ENCODE assay signal across 8 cellular contexts in genomic region chr5:40755093-40755406, GRCh38. TPM values are rescaled to one million over a fixed set of nuclear protein-coding genes. Genes with fewer than 3 reads are reported as not detected.
DNase-seq lines count a peak whose midpoint lies in the region; ATAC-seq and TF ChIP-seq lines count a peak whose summit lies in the region.

No MANE protein-coding gene starts in this region.

- peak overlapping the region; percentile 68; the same call in 1 of the 2 replicates for H3K27ac ChIP-seq in WERI-Rb-1

- ATAC-seq in GM18867 (IDR thresholded peaks at IDR 0.05; ENCODE audit: unreplicated experiment), result peak; percentile 83
- ATAC-seq in HG03108 (IDR thresholded peaks at IDR 0.05; ENCODE audit: unreplicated experiment), result peak; percentile 79

- H3K27me3 ChIP-seq in WERI-Rb-1 (ENCODE audit: insufficient read depth, low read depth, severe bottlenecking) (no peaks in the 10 kb centered on the region), kidney epithelial cell (ENCODE audit: control insufficient read depth, insufficient read depth, low read length) (no peaks in the 10 kb centered on the region)

- H3K9me3 ChIP-seq in WERI-Rb-1 (ENCODE audit: severe bottlenecking), result no peaks in the 10 kb centered on the region

- DNase-seq in AG09309 (ENCODE audit: low read depth) (peak; percentile 38), NCI-H2171 treated with DMSO at 0.1 percent for 48 hours (lab: John Stamatoyannopoulos, UW) (peak; percentile 86), WERI-Rb-1 (peak; percentile 66), cerebellar cortex (ENCODE audit: low spot score) (peak; percentile 91), kidney epithelial cell (ENCODE audit: low read depth) (peak; percentile 60)
- peak; percentile 19 to 29 for DNase-seq in stimulated activated CD4-positive, alpha-beta T cell treated with anti-CD3 and anti-CD28 coated beads, Interleukin-1b, Interleukin-23, amount 100 ng/mL, for 1 hour (ENCODE audit: low read depth in 2 of 2)

- TF ChIP-seq CTCF in AG09309 (IDR thresholded peaks at IDR 0.05; ENCODE audit: control insufficient read depth, insufficient read depth, low read depth, low read length, missing control alignments) (peak; percentile 72), WERI-Rb-1 (IDR thresholded peaks at IDR 0.05; ENCODE audit: low read depth, low read length) (peak; percentile 53), kidney epithelial cell (IDR thresholded peaks at IDR 0.05; ENCODE audit: insufficient read depth, low read length, poor library complexity, severe bottlenecking) (peak; percentile 84)

- peak overlapping the region; percentile 85 for H3K4me3 ChIP-seq in AG09309 (ENCODE audit: control insufficient read depth, low read depth, low read length)
- peak overlapping the region; percentile 100 for H3K4me3 ChIP-seq in WERI-Rb-1 (ENCODE audit: low read depth, low read length)
- peak overlapping the region; percentile 82 for H3K4me3 ChIP-seq in kidney epithelial cell (ENCODE audit: low read depth, low read length)

- H3K36me3 ChIP-seq in WERI-Rb-1 (no peaks in the 10 kb centered on the region; the same call in 1 of the 2 replicates), kidney epithelial cell (ENCODE audit: control insufficient read depth, insufficient read depth, low read length) (no peaks in the 10 kb centered on the region)

RNA-seq across cellular contexts. Expression of gene TTC33, which starts 0.7 kb away (rescaled TPM):
- total RNA-seq in kidney epithelial cell, result 10.7 and 13.8 TPM in 2 replicates

RNA-seq across cellular contexts. Expression of gene PRKAA1, which starts 43.1 kb away (rescaled TPM):
- total RNA-seq in kidney epithelial cell, result 46.6 and 55.2 TPM in 2 replicates

Comparison
In these comparisons a context has a peak if more than half of its experiments do, and no peak if none do; other contexts are left out.
1. Peak in every context shown above with its lines: DNase-seq, ATAC-seq, H3K4me3 ChIP-seq and H3K27ac ChIP-seq.
2. DNase-seq: peak in every context shown above with its lines; median percentile 91 in cerebellar cortex; 86 in NCI-H2171 treated with DMSO at 0.1 percent for 48 hours; 66 in WERI-Rb-1; 60 in kidney epithelial cell; 38 in AG09309; 24 in stimulated activated CD4-positive, alpha-beta T cell treated with anti-CD3 and anti-CD28 coated beads, Interleukin-1b, Interleukin-23, amount 100 ng/mL, for 1 hour.